ENCODE assay signal across 8 cellular contexts in the genomic region with DNA sequence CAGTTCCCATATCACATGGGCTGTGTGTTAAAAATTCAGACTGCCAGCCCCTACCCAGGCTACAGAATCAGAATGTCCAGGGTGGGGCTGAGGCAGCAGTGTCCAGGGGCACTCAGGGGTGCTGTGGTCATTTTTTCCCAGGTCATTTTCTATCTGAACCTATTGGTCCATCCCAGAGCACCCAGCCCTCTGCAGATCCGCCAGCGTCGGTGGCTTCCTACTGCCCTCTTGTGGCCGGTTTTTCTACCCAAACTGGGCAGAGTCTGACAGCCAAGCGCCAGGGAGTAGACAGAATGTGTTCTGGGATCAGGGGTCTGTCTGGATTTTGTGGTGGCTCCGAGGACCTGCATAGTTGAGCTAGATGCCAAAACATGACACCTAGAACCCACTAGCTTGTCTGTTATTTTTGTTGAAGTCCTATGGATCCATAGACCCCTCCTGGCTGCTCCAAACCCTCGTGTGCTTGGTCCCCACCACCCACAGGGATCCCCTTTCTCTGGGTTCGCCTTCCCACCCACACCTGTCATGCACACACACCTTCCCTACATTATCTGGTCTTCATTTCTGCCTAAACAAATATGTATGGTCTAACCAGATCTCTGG. TPM values are rescaled to one million over a fixed set of nuclear protein-coding genes. Genes with fewer than 3 reads are reported as not detected.
DNase-seq lines count a peak whose midpoint lies in the region; ATAC-seq and TF ChIP-seq lines count a peak whose summit lies in the region.

No MANE protein-coding gene starts in this region.

- WGBS in esophagus squamous epithelium, 2 donors, result 19 to 56% methylated on average over 2 to 7 of the region's 8 CpGs

- H3K4me3 ChIP-seq in OCI-LY3 (ENCODE audit: low read length) (no peak overlapping the region), esophagus squamous epithelium (no peak overlapping the region)

- no peaks in the 10 kb centered on the region for H3K36me3 Mint-ChIP-seq in nephron (ENCODE audit: low read depth)

- no peak for TF ChIP-seq POLR2A in esophagus squamous epithelium (IDR thresholded peaks at IDR 0.05)

- peak overlapping the region; percentile 40 for H3K4me2 ChIP-seq in OCI-LY3 (ENCODE audit: low read length)

- ATAC-seq in GM19467 (IDR thresholded peaks at IDR 0.05; ENCODE audit: unreplicated experiment), result no peak

- DNase-seq in GDM1 (lab: John Stamatoyannopoulos, UW) (peak; percentile 53), HK-2 (ENCODE audit: unreplicated experiment) (peak; percentile 71), activated T-cell treated with anti-CD3 and anti-CD28 coated beads for 4 hours (peak; percentile 53), esophagus squamous epithelium (lab: John Stamatoyannopoulos, UW) (no peak)
- DNase-seq in stimulated activated naive CD4-positive, alpha-beta T cell (lab: John Stamatoyannopoulos, UW), result peak; percentile 3 to 52 (median 31)

- no peak overlapping the region for H3K4me3 Mint-ChIP-seq in nephron

- no peaks in the 10 kb centered on the region for H4K20me1 ChIP-seq in OCI-LY3 (ENCODE audit: insufficient read depth, low read length)

- H3K9me3 ChIP-seq in OCI-LY3 (ENCODE audit: insufficient read depth, low read length) (no peaks in the 10 kb centered on the region), esophagus squamous epithelium (no peaks in the 10 kb centered on the region)

- TF ChIP-seq CTCF in OCI-LY3 (IDR thresholded peaks at IDR 0.05; ENCODE audit: low read depth, low read length) (peak; percentile 82), esophagus squamous epithelium (IDR thresholded peaks at IDR 0.05) (peak; percentile 51 to 79 (median 63)), nephron (IDR thresholded peaks at IDR 0.05; ENCODE audit: unreplicated experiment in 3 of 3) (peak; percentile 70 to 73 (median 71))

- H3K4me1 ChIP-seq in OCI-LY3 (ENCODE audit: low read length) (peaks cover 38% of the 10 kb centered on the region), esophagus squamous epithelium (peaks cover 0 to 24% (median 0%) of the 10 kb centered on the region in 3 donors)

- no peaks in the 10 kb centered on the region for H3K36me3 ChIP-seq in OCI-LY3 (replicated peaks; ENCODE audit: low read depth, low read length)
- no peaks in the 10 kb centered on the region for H3K36me3 ChIP-seq in esophagus squamous epithelium

- 0 out of 2 replicates have a peak overlapping the region, but pooled peaks have one; percentile 49 for H2AFZ ChIP-seq in OCI-LY3 (ENCODE audit: low read depth, low read length)

- H3K27ac Mint-ChIP-seq in nephron, result no peak overlapping the region

- H3K27ac ChIP-seq in OCI-LY3 (ENCODE audit: low read length), result no peak overlapping the region
- no peak overlapping the region for H3K27ac ChIP-seq in esophagus squamous epithelium

- H3K27me3 ChIP-seq in OCI-LY3 (ENCODE audit: low read depth, low read length) (peaks cover 7% of the 10 kb centered on the region; the same call in 1 of the 2 replicates), esophagus squamous epithelium (peaks cover 0 to 3% (median 0%) of the 10 kb centered on the region in 4 donors)

- peaks cover 13% of the 10 kb centered on the region for H3K4me1 Mint-ChIP-seq in nephron

- H3K9ac ChIP-seq in OCI-LY3 (ENCODE audit: low read length), result no peak overlapping the region

- no peaks in the 10 kb centered on the region for H3K79me2 ChIP-seq in OCI-LY3 (ENCODE audit: low read length)

- peaks cover 30% of the 10 kb centered on the region for H3K27me3 Mint-ChIP-seq in nephron (ENCODE audit: low read depth)

- H3K9me3 Mint-ChIP-seq in nephron, result no peaks in the 10 kb centered on the region

- intact Hi-C loops in esophagus squamous epithelium (cut with DNase I), result no loop called here

RNA-seq across cellular contexts. Expression of a gene that starts 34.1 kb away (rescaled TPM):
- total RNA-seq in esophagus squamous epithelium, result 1 to 10 TPM; 3.4 to 7.8 (median 4.7) TPM
